In the genomic region with DNA sequence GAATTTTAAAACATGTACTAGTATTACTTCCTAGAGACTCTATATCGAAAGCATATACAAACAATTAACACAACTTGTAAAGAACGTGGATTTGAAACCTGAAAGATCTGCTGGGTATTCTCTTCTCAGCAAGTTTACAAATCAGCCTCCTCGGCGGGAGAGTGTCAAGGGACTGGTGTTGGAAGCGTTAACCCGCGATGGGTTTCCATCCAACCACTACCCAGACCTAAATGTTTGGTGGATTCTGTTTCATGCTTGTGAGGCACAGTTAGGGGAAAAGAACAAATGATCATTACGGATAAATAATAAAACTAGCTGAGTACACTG, we compare ENCODE assay signal across 8 cellular contexts. TPM values are rescaled to one million over a fixed set of nuclear protein-coding genes. Genes with fewer than 3 reads are reported as not detected.
DNase-seq lines count a peak whose midpoint lies in the region; ATAC-seq and TF ChIP-seq lines count a peak whose summit lies in the region.

No MANE protein-coding gene starts in this region.

- H3K27ac ChIP-seq in CD8-positive, alpha-beta memory T cell (ENCODE audit: low read depth, low read length) = peak overlapping the region; percentile 93
- H3K27ac ChIP-seq in urinary bladder (ENCODE audit: low read depth) = peak overlapping the region; percentile 99

- peaks cover 5% of the 10 kb centered on the region for H3K4me1 ChIP-seq in CD8-positive, alpha-beta memory T cell (ENCODE audit: insufficient read depth, low read length)
- no peaks in the 10 kb centered on the region for H3K4me1 ChIP-seq in urinary bladder (ENCODE audit: insufficient read depth)

- no peaks in the 10 kb centered on the region for H3K36me3 ChIP-seq in CD8-positive, alpha-beta memory T cell (ENCODE audit: insufficient read depth, low read length)
- H3K36me3 ChIP-seq in urinary bladder (ENCODE audit: insufficient read depth) = no peaks in the 10 kb centered on the region

- peak overlapping the region; percentile 82 for H3K4me3 ChIP-seq in CD8-positive, alpha-beta memory T cell (ENCODE audit: low read length)
- H3K4me3 ChIP-seq in WI38 (ENCODE audit: low read depth, low read length) (peak overlapping the region; percentile 68), urinary bladder (ENCODE audit: low read depth, low read length) (peak overlapping the region; percentile 69)

- no peaks in the 10 kb centered on the region for H3K9me3 ChIP-seq in CD8-positive, alpha-beta memory T cell (ENCODE audit: low read length)

- intact Hi-C loops in natural killer cell (cut with micrococcal nuclease) = loop anchor here (1.0 to 5.0 kb wide), 5 partner anchors 47 to 463 kb away; a partner anchor contains a TSS

- 4% methylated on average over 8 of the region's 8 CpGs for WGBS in urinary bladder

- H3K27me3 Mint-ChIP-seq in CD8-positive, alpha-beta memory T cell = no peaks in the 10 kb centered on the region
- peaks cover 3% of the 10 kb centered on the region for H3K27me3 Mint-ChIP-seq in endothelial cell (ENCODE audit: unreplicated experiment)
- no peaks in the 10 kb centered on the region for H3K27me3 Mint-ChIP-seq in natural killer cell (ENCODE audit: low read depth in 2 of 2)

- H3K27ac Mint-ChIP-seq in CD8-positive, alpha-beta memory T cell = peak overlapping the region; percentile 96 to 100 (median 99)
- peak overlapping the region; percentile 66 for H3K27ac Mint-ChIP-seq in endothelial cell (ENCODE audit: unreplicated experiment)
- peak overlapping the region; percentile 96 to 98 for H3K27ac Mint-ChIP-seq in natural killer cell

- H3K27me3 ChIP-seq in CD8-positive, alpha-beta memory T cell (ENCODE audit: insufficient read depth, low read length, poor library complexity, severe bottlenecking) = no peaks in the 10 kb centered on the region

- H3K9me3 Mint-ChIP-seq in CD8-positive, alpha-beta memory T cell = no peaks in the 10 kb centered on the region
- H3K9me3 Mint-ChIP-seq in endothelial cell (ENCODE audit: unreplicated experiment) (no peaks in the 10 kb centered on the region), natural killer cell (no peaks in the 10 kb centered on the region)

- peaks cover 17 to 22% (median 22%) of the 10 kb centered on the region in 3 donors for H3K4me1 Mint-ChIP-seq in CD8-positive, alpha-beta memory T cell
- peaks cover 5% of the 10 kb centered on the region for H3K4me1 Mint-ChIP-seq in endothelial cell (ENCODE audit: unreplicated experiment)
- peaks cover 16 to 19% of the 10 kb centered on the region in 2 donors for H3K4me1 Mint-ChIP-seq in natural killer cell

- TF ChIP-seq CTCF in WI38 (IDR thresholded peaks at IDR 0.05; ENCODE audit: low read depth, low read length) (no peak), endothelial cell (IDR thresholded peaks at IDR 0.05; ENCODE audit: unreplicated experiment) (no peak), natural killer cell (IDR thresholded peaks at IDR 0.05) (no peak)

- H3K4me3 Mint-ChIP-seq in CD8-positive, alpha-beta memory T cell = peak overlapping the region; percentile 90 to 98 (median 95)
- peak overlapping the region; percentile 92 for H3K4me3 Mint-ChIP-seq in endothelial cell (ENCODE audit: unreplicated experiment)
- H3K4me3 Mint-ChIP-seq in natural killer cell = peak overlapping the region; percentile 100

- POLR2A ChIA-PET in CD8-positive, alpha-beta memory T cell (lab: Charles Lee) = interaction anchor here (0.7 to 2.8 kb wide), 8 partner anchors 47 to 276 kb away, joined by 6 to 32 read pairs (median 12); a partner anchor contains a TSS

- DNase-seq in CD8-positive, alpha-beta memory T cell = peak in 2 of 5 donors; percentile 2 to 54
- DNase-seq in endothelial cell (ENCODE audit: low spot score) (no peak), natural killer cell (no peak), NCI-H2081 treated with DMSO at 0.1 percent for 48 hours (lab: John Stamatoyannopoulos, UW) (no peak)

- H3K36me3 Mint-ChIP-seq in CD8-positive, alpha-beta memory T cell = peaks cover 0 to 14% (median 0%) of the 10 kb centered on the region in 3 donors
- H3K36me3 Mint-ChIP-seq in endothelial cell (ENCODE audit: low read depth, unreplicated experiment) (no peaks in the 10 kb centered on the region), natural killer cell (no peaks in the 10 kb centered on the region)

- ATAC-seq in GM19351 (IDR thresholded peaks at IDR 0.05; ENCODE audit: unreplicated experiment) = peak; percentile 16
- ATAC-seq in HG03442 (IDR thresholded peaks at IDR 0.05; ENCODE audit: unreplicated experiment) = peak; percentile 18
- no peak for ATAC-seq in natural killer cell

- CTCF ChIA-PET in CD8-positive, alpha-beta memory T cell (lab: Charles Lee) = interaction anchor here (0.6 to 2.1 kb wide), 3 partner anchors 9 to 277 kb away, joined by 3 to 9 read pairs (median 6); no protein-coding TSS in a partner anchor

RNA-seq across cellular contexts. Expression of a gene that starts 0.8 kb away (rescaled TPM):
- 10 to 100 TPM; 29.1 to 34.6 TPM for total RNA-seq in CD8-positive, alpha-beta memory T cell
- 31.4 TPM for polyA plus RNA-seq in CD8-positive, alpha-beta memory T cell
- 15.0 TPM for total RNA-seq in endothelial cell (ENCODE audit: unreplicated experiment)
- total RNA-seq in natural killer cell = 10 to 100 TPM; 22.7 to 31.5 (median 25.7) TPM
- 19.1 TPM for total RNA-seq in urinary bladder
- polyA plus RNA-seq in urinary bladder = 12.7 TPM

RNA-seq across cellular contexts. Expression of a gene that starts 58.4 kb away (rescaled TPM):
- 10 to 100 TPM; 88.1 to 98.7 TPM for total RNA-seq in CD8-positive, alpha-beta memory T cell
- 46.8 TPM for polyA plus RNA-seq in CD8-positive, alpha-beta memory T cell
- total RNA-seq in endothelial cell (ENCODE audit: unreplicated experiment) (200 TPM), natural killer cell (100 to 1,000 TPM in 1 of 3 donors, 10 to 100 TPM in 2; 76.9 to 113 (median 93.2) TPM), urinary bladder (492 TPM)
- polyA plus RNA-seq in urinary bladder = 50.6 TPM

Comparison
In these comparisons a context has a peak if more than half of its experiments do, and no peak if none do; other contexts are left out.
1. ATAC-seq: peak in GM19351 (single experiment) and HG03442 (single experiment); none in natural killer cell (0 of 3).
2. Peak in every context shown above with its lines, with median percentiles within 50 percentile points of each other: H3K4me3 ChIP-seq, H3K27ac Mint-ChIP-seq and H3K4me3 Mint-ChIP-seq.